9 cellular contexts compared by ENCODE assay signal in the genomic region with DNA sequence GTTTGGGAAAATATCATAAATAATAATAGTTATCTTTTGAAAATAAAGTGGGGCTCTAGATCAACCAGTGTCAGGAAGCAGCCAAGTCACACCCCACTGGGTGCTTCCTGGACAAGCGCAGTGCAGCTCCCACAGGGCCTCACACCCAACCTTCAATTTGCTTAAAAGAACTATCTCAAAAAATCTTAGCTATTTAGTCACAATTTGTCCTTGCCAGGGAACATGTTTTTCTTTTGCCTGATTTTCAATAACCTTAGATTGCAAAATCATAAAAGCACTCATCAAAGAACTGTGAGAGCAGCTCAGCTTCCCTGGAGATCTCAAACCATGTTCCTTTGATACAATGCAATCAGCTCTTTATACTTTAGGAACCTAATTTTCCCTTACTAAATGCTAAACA. TPM values are rescaled to one million over a fixed set of nuclear protein-coding genes. Genes with fewer than 3 reads are reported as not detected.
DNase-seq lines count a peak whose midpoint lies in the region; ATAC-seq and TF ChIP-seq lines count a peak whose summit lies in the region.
"Had no signal": no experiment of that assay in that cellular context is flagged by ENCODE, and none has a peak within 500 bp of the region (broad histone marks: within the 10 kb centered on the region; RNA-seq: fewer than 3 reads in every experiment).

No MANE protein-coding gene starts in this region.

- H3K27me3 ChIP-seq in iPS-20b (ENCODE audit: insufficient read depth, low read length) (peaks cover 7% of the 10 kb centered on the region), stomach (no peaks in the 10 kb centered on the region)

- H3K36me3 ChIP-seq in iPS-20b (ENCODE audit: insufficient read depth, low read depth, low read length) (no peaks in the 10 kb centered on the region), stomach (no peaks in the 10 kb centered on the region)

- intact Hi-C loops in stomach (cut with DNase I; ENCODE audit: low total_unique reads) = loop anchor here (10.0 kb wide), 1 partner anchor 186 kb away; no protein-coding TSS in a partner anchor

- peak overlapping the region; percentile 98 for H3K27ac Mint-ChIP-seq in activated CD8-positive, alpha-beta T cell treated with anti-CD3 and anti-CD28 coated beads, Interleukin-2, amount 10 ng/mL, durations not matched to agents 7 days and 5 days

- peaks cover 18% of the 10 kb centered on the region; the same call in 1 of the 2 replicates for H3K4me1 ChIP-seq in iPS-20b (ENCODE audit: insufficient read depth, low read length)
- peaks cover 13 to 49% (median 27%) of the 10 kb centered on the region in 4 donors for H3K4me1 ChIP-seq in stomach

- no peaks in the 10 kb centered on the region for H3K9me3 ChIP-seq in iPS-20b (ENCODE audit: insufficient read depth, low read depth, low read length)
- no peaks in the 10 kb centered on the region for H3K9me3 ChIP-seq in stomach

- POLR2A ChIA-PET in activated CD8-positive, alpha-beta T cell treated with anti-CD3 and anti-CD28 coated beads, Interleukin-2, amount 10 ng/mL, durations not matched to agents 7 days and 5 days (lab: Charles Lee) = interaction anchor here (0.7 to 4.3 kb wide), 9 partner anchors 9 to 488 kb away, joined by 3 to 186 read pairs (median 8); a partner anchor contains a TSS

- no peak for ATAC-seq in activated CD8-positive, alpha-beta T cell treated with anti-CD3 and anti-CD28 coated beads, Interleukin-2, amount 10 ng/mL, durations not matched to agents 7 days and 5 days

- peak overlapping the region; percentile 86 for H3K4me3 Mint-ChIP-seq in activated CD8-positive, alpha-beta T cell treated with anti-CD3 and anti-CD28 coated beads, Interleukin-2, amount 10 ng/mL, durations not matched to agents 7 days and 5 days

- 61 to 74% (median 64%) methylated on average over 1 of the region's 1 CpG for WGBS in stomach, 5 donors

- H3K27me3 Mint-ChIP-seq in activated CD8-positive, alpha-beta T cell treated with anti-CD3 and anti-CD28 coated beads, Interleukin-2, amount 10 ng/mL, durations not matched to agents 7 days and 5 days (ENCODE audit: low read depth) = no peaks in the 10 kb centered on the region

- CTCF ChIA-PET in activated CD8-positive, alpha-beta T cell treated with anti-CD3 and anti-CD28 coated beads, Interleukin-2, amount 10 ng/mL, durations not matched to agents 7 days and 5 days (lab: Charles Lee) = interaction anchor here (0.7 to 9.1 kb wide), 15 partner anchors 9 to 1070 kb away, joined by 3 to 225 read pairs (median 6); a partner anchor contains a TSS

- no peak for TF ChIP-seq CTCF in stomach (IDR thresholded peaks at IDR 0.05)

- H3K36me3 Mint-ChIP-seq in activated CD8-positive, alpha-beta T cell treated with anti-CD3 and anti-CD28 coated beads, Interleukin-2, amount 10 ng/mL, durations not matched to agents 7 days and 5 days (ENCODE audit: low read depth) = peaks cover 16% of the 10 kb centered on the region

- H3K9ac ChIP-seq in iPS-20b (ENCODE audit: low read depth, low read length) = no peak overlapping the region

- no peak for TF ChIP-seq EP300 in stomach (IDR thresholded peaks at IDR 0.05)

- H3K4me3 ChIP-seq in iPS-20b (ENCODE audit: low read length) (peak overlapping the region; percentile 89; the same call in 1 of the 2 replicates), stomach (no peak overlapping the region)

- H3K4me1 Mint-ChIP-seq in activated CD8-positive, alpha-beta T cell treated with anti-CD3 and anti-CD28 coated beads, Interleukin-2, amount 10 ng/mL, durations not matched to agents 7 days and 5 days (ENCODE audit: low read depth) = peaks cover 42% of the 10 kb centered on the region

- DNase-seq in KBM-7 (peak; percentile 19), stomach (no peak), MV-4-11 (lab: John Stamatoyannopoulos, UW) (no peak), inferior parietal cortex (ENCODE audit: extremely low spot score) (no peak), foreskin melanocyte (no peak)
- no peak for DNase-seq in activated CD8-positive, alpha-beta T cell treated with anti-CD3 and anti-CD28 coated beads, Interleukin-2, amount 10 ng/mL, durations not matched to agents 7 days and 5 days
- DNase-seq: NCI-H1048 had no signal

- in situ Hi-C loops in KBM-7 (cut with MboI; ENCODE audit: low pct_unique_long_range_greater_than_20kb, low sequenced_read_pairs) = loop anchor here (10.0 kb wide), 1 partner anchor 186 kb away; no protein-coding TSS in a partner anchor

- H3K27ac ChIP-seq in iPS-20b (ENCODE audit: low read length) = no peak overlapping the region
- peak overlapping the region in 4 of 5 donors; percentile 96 to 98 (median 97) for H3K27ac ChIP-seq in stomach

- no peak for TF ChIP-seq POLR2A in stomach (IDR thresholded peaks at IDR 0.05)

- no peaks in the 10 kb centered on the region for H3K9me3 Mint-ChIP-seq in activated CD8-positive, alpha-beta T cell treated with anti-CD3 and anti-CD28 coated beads, Interleukin-2, amount 10 ng/mL, durations not matched to agents 7 days and 5 days (ENCODE audit: insufficient read depth)

RNA-seq across cellular contexts. Expression of a gene that starts 1.6 kb away (rescaled TPM):
- total RNA-seq in activated CD8-positive, alpha-beta T cell treated with anti-CD3 and anti-CD28 coated beads, Interleukin-2, amount 10 ng/mL, durations not matched to agents 7 days and 5 days = 10 to 100 TPM; 27.8 to 31.7 TPM
- total RNA-seq in stomach = 100 to 1,000 TPM in 1 of 5 donors, 10 to 100 TPM in 3, 1 to 10 TPM in 1; 1.2 to 131 (median 27.5) TPM
- 10 to 100 TPM; 13.7 to 26.0 (median 17.6) TPM for polyA plus RNA-seq in stomach

RNA-seq across cellular contexts. Expression of a gene that starts 39.7 kb away (rescaled TPM):
- not detected for total RNA-seq in activated CD8-positive, alpha-beta T cell treated with anti-CD3 and anti-CD28 coated beads, Interleukin-2, amount 10 ng/mL, durations not matched to agents 7 days and 5 days
- total RNA-seq in stomach = 1 to 10 TPM in 3 of 5 donors, not detected in 2; 1.0 to 1.7 (median 1.3) TPM
- polyA plus RNA-seq in stomach = 1 to 10 TPM in 2 of 3 donors, under 1 TPM in 1; 0.83 to 3.8 (median 1.1) TPM
- total RNA-seq: lung microvascular endothelial cell had no signal
